1 cellular context compared by ENCODE assay signal in the genomic region with DNA sequence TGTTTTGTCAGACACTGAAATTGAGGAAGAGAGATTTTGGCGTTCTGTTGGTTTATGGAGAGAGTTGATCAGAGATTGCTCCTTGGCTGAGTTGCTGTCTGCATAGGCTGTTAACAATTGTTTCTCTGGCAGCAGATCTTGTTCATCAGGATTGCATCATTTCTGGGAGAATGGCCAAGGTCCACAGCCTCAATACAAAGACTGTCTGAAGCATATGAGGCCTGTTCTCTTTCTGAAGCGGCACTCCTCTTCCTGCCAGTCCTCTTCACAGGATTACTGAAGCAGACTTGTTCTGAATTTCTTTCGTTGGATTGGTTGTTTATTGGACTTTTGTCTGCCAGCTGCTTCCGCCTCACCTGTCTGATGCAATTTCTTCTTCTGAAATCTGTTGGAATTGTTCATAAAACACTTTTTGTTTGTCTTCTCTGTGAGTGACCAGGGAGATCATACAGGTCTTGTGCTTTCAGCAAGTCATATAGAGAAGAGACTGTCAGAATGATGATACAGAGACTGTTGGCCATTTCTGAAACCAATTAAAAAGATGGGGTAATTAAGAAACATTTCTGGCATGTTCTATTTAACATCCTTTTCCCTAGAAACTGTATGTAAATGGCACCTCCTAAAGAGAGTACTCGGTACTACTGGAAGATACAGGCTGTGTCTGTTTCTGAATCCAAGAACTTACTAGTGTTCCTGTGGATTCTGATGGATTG.
A peak's percentile ranks its signal among the peaks of the same experiment; 100 is the strongest.
TF ChIP-seq lines count a peak whose summit lies in the region.

No MANE protein-coding gene starts in this region.

TF ChIP-seq in K562, 482 proteins besides CTCF, POLR2A, EP300 and RAD21 (continued from another document and continues in another):
- TF ChIP-seq MYC (IDR thresholded peaks at IDR 0.05; ENCODE audit: low read depth, low read length), result peak; percentile 85
- peak; percentile 68; the same call in 1 of the 2 replicates for TF ChIP-seq MYC (CRISPR knock-in tag; IDR thresholded peaks at IDR 0.05; ENCODE audit: borderline replicate concordance, low read depth)
- peak; percentile 69; the same call in 1 of the 2 replicates for TF ChIP-seq MTA1 (IDR thresholded peaks at IDR 0.05; ENCODE audit: borderline replicate concordance)
- no peak for TF ChIP-seq ZKSCAN1 (IDR thresholded peaks at IDR 0.05; ENCODE audit: low read depth, low read length)
- TF ChIP-seq, protein P1, sequence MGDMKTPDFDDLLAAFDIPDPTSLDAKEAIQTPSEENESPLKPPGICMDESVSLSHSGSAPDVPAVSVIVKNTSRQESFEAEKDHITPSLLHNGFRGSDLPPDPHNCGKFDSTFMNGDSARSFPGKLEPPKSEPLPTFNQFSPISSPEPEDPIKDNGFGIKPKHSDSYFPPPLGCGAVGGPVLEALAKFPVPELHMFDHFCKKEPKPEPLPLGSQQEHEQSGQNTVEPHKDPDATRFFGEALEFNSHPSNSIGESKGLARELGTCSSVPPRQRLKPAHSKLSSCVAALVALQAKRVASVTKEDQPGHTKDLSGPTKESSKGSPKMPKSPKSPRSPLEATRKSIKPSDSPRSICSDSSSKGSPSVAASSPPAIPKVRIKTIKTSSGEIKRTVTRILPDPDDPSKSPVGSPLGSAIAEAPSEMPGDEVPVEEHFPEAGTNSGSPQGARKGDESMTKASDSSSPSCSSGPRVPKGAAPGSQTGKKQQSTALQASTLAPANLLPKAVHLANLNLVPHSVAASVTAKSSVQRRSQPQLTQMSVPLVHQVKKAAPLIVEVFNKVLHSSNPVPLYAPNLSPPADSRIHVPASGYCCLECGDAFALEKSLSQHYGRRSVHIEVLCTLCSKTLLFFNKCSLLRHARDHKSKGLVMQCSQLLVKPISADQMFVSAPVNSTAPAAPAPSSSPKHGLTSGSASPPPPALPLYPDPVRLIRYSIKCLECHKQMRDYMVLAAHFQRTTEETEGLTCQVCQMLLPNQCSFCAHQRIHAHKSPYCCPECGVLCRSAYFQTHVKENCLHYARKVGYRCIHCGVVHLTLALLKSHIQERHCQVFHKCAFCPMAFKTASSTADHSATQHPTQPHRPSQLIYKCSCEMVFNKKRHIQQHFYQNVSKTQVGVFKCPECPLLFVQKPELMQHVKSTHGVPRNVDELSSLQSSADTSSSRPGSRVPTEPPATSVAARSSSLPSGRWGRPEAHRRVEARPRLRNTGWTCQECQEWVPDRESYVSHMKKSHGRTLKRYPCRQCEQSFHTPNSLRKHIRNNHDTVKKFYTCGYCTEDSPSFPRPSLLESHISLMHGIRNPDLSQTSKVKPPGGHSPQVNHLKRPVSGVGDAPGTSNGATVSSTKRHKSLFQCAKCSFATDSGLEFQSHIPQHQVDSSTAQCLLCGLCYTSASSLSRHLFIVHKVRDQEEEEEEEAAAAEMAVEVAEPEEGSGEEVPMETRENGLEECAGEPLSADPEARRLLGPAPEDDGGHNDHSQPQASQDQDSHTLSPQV (IDR thresholded peaks at IDR 0.05), result peak; percentile 94
- TF ChIP-seq COPS2 (conservative IDR thresholded peaks at IDR 0.05), result no peak
- peak; percentile 67 for TF ChIP-seq NEUROD1 (IDR thresholded peaks at IDR 0.05; ENCODE audit: borderline replicate concordance, low read depth, low read length, partially characterized antibody)
- peak; percentile 99 for TF ChIP-seq ZSCAN32 (CRISPR knock-in tag; IDR thresholded peaks at IDR 0.05)
- TF ChIP-seq, protein P2, sequence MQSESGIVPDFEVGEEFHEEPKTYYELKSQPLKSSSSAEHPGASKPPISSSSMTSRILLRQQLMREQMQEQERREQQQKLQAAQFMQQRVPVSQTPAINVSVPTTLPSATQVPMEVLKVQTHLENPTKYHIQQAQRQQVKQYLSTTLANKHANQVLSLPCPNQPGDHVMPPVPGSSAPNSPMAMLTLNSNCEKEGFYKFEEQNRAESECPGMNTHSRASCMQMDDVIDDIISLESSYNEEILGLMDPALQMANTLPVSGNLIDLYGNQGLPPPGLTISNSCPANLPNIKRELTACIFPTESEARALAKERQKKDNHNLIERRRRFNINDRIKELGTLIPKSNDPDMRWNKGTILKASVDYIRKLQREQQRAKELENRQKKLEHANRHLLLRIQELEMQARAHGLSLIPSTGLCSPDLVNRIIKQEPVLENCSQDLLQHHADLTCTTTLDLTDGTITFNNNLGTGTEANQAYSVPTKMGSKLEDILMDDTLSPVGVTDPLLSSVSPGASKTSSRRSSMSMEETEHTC (IDR thresholded peaks at IDR 0.05), result no peak
- TF ChIP-seq GATA2 (CRISPR knock-in tag; IDR thresholded peaks at IDR 0.05), result no peak
- no peak for TF ChIP-seq MEIS2 (IDR thresholded peaks at IDR 0.05; ENCODE audit: partially characterized antibody)
- no peak for TF ChIP-seq NFATC3 (IDR thresholded peaks at IDR 0.05)
- TF ChIP-seq ZNF584 (CRISPR knock-in tag; IDR thresholded peaks at IDR 0.05; ENCODE audit: low read depth), result peak; percentile 84
- TF ChIP-seq TOE1 (IDR thresholded peaks at IDR 0.05; ENCODE audit: borderline replicate concordance), result no peak
- no peak for TF ChIP-seq TOE1 (CRISPR knock-in tag; IDR thresholded peaks at IDR 0.05; ENCODE audit: borderline replicate concordance, low read depth)
- TF ChIP-seq, protein P3, sequence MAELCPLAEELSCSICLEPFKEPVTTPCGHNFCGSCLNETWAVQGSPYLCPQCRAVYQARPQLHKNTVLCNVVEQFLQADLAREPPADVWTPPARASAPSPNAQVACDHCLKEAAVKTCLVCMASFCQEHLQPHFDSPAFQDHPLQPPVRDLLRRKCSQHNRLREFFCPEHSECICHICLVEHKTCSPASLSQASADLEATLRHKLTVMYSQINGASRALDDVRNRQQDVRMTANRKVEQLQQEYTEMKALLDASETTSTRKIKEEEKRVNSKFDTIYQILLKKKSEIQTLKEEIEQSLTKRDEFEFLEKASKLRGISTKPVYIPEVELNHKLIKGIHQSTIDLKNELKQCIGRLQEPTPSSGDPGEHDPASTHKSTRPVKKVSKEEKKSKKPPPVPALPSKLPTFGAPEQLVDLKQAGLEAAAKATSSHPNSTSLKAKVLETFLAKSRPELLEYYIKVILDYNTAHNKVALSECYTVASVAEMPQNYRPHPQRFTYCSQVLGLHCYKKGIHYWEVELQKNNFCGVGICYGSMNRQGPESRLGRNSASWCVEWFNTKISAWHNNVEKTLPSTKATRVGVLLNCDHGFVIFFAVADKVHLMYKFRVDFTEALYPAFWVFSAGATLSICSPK (IDR thresholded peaks at IDR 0.05; ENCODE audit: borderline replicate concordance), result no peak
- TF ChIP-seq, protein P4, sequence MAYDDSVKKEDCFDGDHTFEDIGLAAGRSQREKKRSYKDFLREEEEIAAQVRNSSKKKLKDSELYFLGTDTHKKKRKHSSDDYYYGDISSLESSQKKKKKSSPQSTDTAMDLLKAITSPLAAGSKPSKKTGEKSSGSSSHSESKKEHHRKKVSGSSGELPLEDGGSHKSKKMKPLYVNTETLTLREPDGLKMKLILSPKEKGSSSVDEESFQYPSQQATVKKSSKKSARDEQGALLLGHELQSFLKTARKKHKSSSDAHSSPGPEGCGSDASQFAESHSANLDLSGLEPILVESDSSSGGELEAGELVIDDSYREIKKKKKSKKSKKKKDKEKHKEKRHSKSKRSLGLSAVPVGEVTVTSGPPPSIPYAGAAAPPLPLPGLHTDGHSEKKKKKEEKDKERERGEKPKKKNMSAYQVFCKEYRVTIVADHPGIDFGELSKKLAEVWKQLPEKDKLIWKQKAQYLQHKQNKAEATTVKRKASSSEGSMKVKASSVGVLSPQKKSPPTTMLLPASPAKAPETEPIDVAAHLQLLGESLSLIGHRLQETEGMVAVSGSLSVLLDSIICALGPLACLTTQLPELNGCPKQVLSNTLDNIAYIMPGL (CRISPR knock-in tag; IDR thresholded peaks at IDR 0.05), result no peak
- TF ChIP-seq, protein P5, sequence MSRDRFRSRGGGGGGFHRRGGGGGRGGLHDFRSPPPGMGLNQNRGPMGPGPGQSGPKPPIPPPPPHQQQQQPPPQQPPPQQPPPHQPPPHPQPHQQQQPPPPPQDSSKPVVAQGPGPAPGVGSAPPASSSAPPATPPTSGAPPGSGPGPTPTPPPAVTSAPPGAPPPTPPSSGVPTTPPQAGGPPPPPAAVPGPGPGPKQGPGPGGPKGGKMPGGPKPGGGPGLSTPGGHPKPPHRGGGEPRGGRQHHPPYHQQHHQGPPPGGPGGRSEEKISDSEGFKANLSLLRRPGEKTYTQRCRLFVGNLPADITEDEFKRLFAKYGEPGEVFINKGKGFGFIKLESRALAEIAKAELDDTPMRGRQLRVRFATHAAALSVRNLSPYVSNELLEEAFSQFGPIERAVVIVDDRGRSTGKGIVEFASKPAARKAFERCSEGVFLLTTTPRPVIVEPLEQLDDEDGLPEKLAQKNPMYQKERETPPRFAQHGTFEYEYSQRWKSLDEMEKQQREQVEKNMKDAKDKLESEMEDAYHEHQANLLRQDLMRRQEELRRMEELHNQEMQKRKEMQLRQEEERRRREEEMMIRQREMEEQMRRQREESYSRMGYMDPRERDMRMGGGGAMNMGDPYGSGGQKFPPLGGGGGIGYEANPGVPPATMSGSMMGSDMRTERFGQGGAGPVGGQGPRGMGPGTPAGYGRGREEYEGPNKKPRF (IDR thresholded peaks at IDR 0.05; ENCODE audit: low read depth, low read length), result no peak
- TF ChIP-seq, protein P6, sequence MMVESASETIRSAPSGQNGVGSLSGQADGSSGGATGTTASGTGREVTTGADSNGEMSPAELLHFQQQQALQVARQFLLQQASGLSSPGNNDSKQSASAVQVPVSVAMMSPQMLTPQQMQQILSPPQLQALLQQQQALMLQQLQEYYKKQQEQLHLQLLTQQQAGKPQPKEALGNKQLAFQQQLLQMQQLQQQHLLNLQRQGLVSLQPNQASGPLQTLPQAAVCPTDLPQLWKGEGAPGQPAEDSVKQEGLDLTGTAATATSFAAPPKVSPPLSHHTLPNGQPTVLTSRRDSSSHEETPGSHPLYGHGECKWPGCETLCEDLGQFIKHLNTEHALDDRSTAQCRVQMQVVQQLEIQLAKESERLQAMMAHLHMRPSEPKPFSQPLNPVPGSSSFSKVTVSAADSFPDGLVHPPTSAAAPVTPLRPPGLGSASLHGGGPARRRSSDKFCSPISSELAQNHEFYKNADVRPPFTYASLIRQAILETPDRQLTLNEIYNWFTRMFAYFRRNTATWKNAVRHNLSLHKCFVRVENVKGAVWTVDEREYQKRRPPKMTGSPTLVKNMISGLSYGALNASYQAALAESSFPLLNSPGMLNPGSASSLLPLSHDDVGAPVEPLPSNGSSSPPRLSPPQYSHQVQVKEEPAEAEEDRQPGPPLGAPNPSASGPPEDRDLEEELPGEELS (CRISPR knock-in tag; IDR thresholded peaks at IDR 0.05; ENCODE audit: borderline replicate concordance), result no peak
- peak in 1 of 2 experiments; percentile 71; a peak in 2 of 4 replicates for TF ChIP-seq FOXA3 (CRISPR knock-in tag; conservative IDR thresholded peaks at IDR 0.05 in 1 of 2, IDR thresholded peaks at IDR 0.05 in 1 of 2)
- TF ChIP-seq U2AF1 (optimal IDR thresholded peaks at IDR 0.05; ENCODE audit: low read depth, low read length), result no peak
- TF ChIP-seq ARID2 (IDR thresholded peaks at IDR 0.05), result peak; percentile 45; the same call in 1 of the 2 replicates
- TF ChIP-seq, protein P7, sequence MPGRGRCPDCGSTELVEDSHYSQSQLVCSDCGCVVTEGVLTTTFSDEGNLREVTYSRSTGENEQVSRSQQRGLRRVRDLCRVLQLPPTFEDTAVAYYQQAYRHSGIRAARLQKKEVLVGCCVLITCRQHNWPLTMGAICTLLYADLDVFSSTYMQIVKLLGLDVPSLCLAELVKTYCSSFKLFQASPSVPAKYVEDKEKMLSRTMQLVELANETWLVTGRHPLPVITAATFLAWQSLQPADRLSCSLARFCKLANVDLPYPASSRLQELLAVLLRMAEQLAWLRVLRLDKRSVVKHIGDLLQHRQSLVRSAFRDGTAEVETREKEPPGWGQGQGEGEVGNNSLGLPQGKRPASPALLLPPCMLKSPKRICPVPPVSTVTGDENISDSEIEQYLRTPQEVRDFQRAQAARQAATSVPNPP (IDR thresholded peaks at IDR 0.05; ENCODE audit: borderline replicate concordance, insufficient read depth, insufficient read length), result no peak
- peak; percentile 93 for TF ChIP-seq SMAD4 (CRISPR knock-in tag; conservative IDR thresholded peaks at IDR 0.05)
- TF ChIP-seq, protein P8, sequence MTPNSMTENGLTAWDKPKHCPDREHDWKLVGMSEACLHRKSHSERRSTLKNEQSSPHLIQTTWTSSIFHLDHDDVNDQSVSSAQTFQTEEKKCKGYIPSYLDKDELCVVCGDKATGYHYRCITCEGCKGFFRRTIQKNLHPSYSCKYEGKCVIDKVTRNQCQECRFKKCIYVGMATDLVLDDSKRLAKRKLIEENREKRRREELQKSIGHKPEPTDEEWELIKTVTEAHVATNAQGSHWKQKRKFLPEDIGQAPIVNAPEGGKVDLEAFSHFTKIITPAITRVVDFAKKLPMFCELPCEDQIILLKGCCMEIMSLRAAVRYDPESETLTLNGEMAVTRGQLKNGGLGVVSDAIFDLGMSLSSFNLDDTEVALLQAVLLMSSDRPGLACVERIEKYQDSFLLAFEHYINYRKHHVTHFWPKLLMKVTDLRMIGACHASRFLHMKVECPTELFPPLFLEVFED (CRISPR knock-in tag; conservative IDR thresholded peaks at IDR 0.05), result no peak
- TF ChIP-seq RBM22 (IDR thresholded peaks at IDR 0.05; ENCODE audit: low read depth, low read length, poor library complexity, severe bottlenecking), result no peak
- no peak for TF ChIP-seq CBFA2T2 (conservative IDR thresholded peaks at IDR 0.05)
- 0 out of 2 replicates have a peak, but pooled peaks have one; percentile 40 for TF ChIP-seq ZNF79 (CRISPR knock-in tag; IDR thresholded peaks at IDR 0.05; ENCODE audit: low read depth)
- no peak for TF ChIP-seq ASH1L (IDR thresholded peaks at IDR 0.05; ENCODE audit: borderline replicate concordance, low read depth, partially characterized antibody)
- TF ChIP-seq, protein P9, sequence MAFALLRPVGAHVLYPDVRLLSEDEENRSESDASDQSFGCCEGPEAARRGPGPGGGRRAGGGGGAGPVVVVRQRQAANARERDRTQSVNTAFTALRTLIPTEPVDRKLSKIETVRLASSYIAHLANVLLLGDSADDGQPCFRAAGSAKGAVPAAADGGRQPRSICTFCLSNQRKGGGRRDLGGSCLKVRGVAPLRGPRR (CRISPR knock-in tag; IDR thresholded peaks at IDR 0.05), result peak; percentile 80; the same call in 1 of the 2 replicates
- TF ChIP-seq, protein P10, sequence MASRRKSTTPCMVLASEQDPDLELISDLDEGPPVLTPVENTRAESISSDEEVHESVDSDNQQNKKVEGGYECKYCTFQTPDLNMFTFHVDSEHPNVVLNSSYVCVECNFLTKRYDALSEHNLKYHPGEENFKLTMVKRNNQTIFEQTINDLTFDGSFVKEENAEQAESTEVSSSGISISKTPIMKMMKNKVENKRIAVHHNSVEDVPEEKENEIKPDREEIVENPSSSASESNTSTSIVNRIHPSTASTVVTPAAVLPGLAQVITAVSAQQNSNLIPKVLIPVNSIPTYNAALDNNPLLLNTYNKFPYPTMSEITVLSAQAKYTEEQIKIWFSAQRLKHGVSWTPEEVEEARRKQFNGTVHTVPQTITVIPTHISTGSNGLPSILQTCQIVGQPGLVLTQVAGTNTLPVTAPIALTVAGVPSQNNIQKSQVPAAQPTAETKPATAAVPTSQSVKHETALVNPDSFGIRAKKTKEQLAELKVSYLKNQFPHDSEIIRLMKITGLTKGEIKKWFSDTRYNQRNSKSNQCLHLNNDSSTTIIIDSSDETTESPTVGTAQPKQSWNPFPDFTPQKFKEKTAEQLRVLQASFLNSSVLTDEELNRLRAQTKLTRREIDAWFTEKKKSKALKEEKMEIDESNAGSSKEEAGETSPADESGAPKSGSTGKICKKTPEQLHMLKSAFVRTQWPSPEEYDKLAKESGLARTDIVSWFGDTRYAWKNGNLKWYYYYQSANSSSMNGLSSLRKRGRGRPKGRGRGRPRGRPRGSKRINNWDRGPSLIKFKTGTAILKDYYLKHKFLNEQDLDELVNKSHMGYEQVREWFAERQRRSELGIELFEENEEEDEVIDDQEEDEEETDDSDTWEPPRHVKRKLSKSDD (conservative IDR thresholded peaks at IDR 0.05; ENCODE audit: low read length), result no peak
- TF ChIP-seq ZNF133 (CRISPR knock-in tag; IDR thresholded peaks at IDR 0.05), result no peak
- TF ChIP-seq OTX1 (CRISPR knock-in tag; IDR thresholded peaks at IDR 0.05), result no peak
- TF ChIP-seq ZKSCAN3 (CRISPR knock-in tag; IDR thresholded peaks at IDR 0.05), result no peak
- TF ChIP-seq FOXM1 (IDR thresholded peaks at IDR 0.05; ENCODE audit: low read depth), result no peak
- no peak for TF ChIP-seq FOXM1 (CRISPR knock-in tag; IDR thresholded peaks at IDR 0.05; ENCODE audit: low read depth)
- no peak for TF ChIP-seq BMI1 (IDR thresholded peaks at IDR 0.05; ENCODE audit: low read length)
